In the genomic region with DNA sequence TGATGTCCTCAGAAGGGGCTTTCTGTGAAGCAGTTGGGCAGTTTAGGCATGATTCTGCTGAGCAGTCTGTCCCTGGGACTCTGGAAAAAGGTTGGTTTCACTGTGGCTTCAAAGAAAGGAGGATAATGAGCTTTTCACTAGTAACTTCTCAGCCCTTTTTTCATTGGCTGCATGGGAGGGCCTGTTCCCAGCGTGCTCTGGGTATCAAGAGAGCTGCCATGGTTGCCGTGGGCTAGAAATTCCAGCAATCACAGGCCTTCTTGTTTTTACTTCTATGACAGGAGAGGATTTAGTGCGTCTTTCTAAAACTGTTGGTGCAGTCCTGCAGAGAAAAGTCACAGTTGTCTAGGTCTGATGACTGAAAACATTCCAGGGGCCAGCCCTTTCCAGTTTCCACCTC, we compare ENCODE assay signal across 13 cellular contexts. TPM values are rescaled to one million over a fixed set of nuclear protein-coding genes. Genes with fewer than 3 reads are reported as not detected.
DNase-seq lines count a peak whose midpoint lies in the region; ATAC-seq, FAIRE-seq and TF ChIP-seq lines count a peak whose summit lies in the region.
"Had no signal": no experiment of that assay in that cellular context is flagged by ENCODE, and none has a peak within 500 bp of the region (broad histone marks: within the 10 kb centered on the region; RNA-seq: fewer than 3 reads in every experiment).

No MANE protein-coding gene starts in this region.

- peak overlapping the region; percentile 36 for H2BK15ac ChIP-seq in mesenchymal stem cell (ENCODE audit: low read depth, poor library complexity, severe bottlenecking)

- no peaks in the 10 kb centered on the region for H3K27me3 ChIP-seq in CD8-positive, alpha-beta memory T cell (ENCODE audit: insufficient read depth, low read length, poor library complexity, severe bottlenecking)
- no peaks in the 10 kb centered on the region for H3K27me3 ChIP-seq in mesenchymal stem cell (ENCODE audit: control insufficient read depth in 1 of 2, insufficient read depth in 1 of 2, low read length in 2 of 2)

- FAIRE-seq in A549 (lab: Jason Lieb, UNC): no peak
- FAIRE-seq: small intestine had no signal

- H3K4me1 Mint-ChIP-seq in CD8-positive, alpha-beta memory T cell: peaks cover 70 to 86% (median 79%) of the 10 kb centered on the region in 3 donors
- H3K4me1 Mint-ChIP-seq in activated naive CD8-positive, alpha-beta T cell treated with anti-CD3 and anti-CD28 coated beads, Interleukin-2, amount 50 U/mL, for 24 hours: peaks cover 77% of the 10 kb centered on the region

- peak overlapping the region; percentile 5 for H2AK5ac ChIP-seq in mesenchymal stem cell (ENCODE audit: low read length, severe bottlenecking)

- H3K36me3 ChIP-seq in CD8-positive, alpha-beta memory T cell (ENCODE audit: insufficient read depth, low read length): peaks cover 3% of the 10 kb centered on the region
- H3K36me3 ChIP-seq in mesenchymal stem cell (ENCODE audit: control insufficient read depth in 1 of 2, insufficient read depth in 2 of 2, low read depth in 1 of 2, low read length in 2 of 2): peaks cover 5 to 9% of the 10 kb centered on the region in 2 experiments
- H3K36me3 ChIP-seq: HAP-1 had no signal

- no peak overlapping the region for H2AFZ ChIP-seq in mesenchymal stem cell (ENCODE audit: low read depth, low read length)

- H3K4me2 ChIP-seq in A549: peak overlapping the region; percentile 96
- no peak overlapping the region for H3K4me2 ChIP-seq in mesenchymal stem cell (ENCODE audit: low read length, poor library complexity, severe bottlenecking)

- no peak overlapping the region for H4K8ac ChIP-seq in mesenchymal stem cell (ENCODE audit: low read length)

- peak overlapping the region; percentile 87 to 97 for H3K27ac ChIP-seq in A549
- no peak overlapping the region for H3K27ac ChIP-seq in CD8-positive, alpha-beta memory T cell (ENCODE audit: low read depth, low read length)
- H3K27ac ChIP-seq in mesenchymal stem cell (ENCODE audit: low read length, poor library complexity, severe bottlenecking): peak overlapping the region; percentile 77

- POLR2A ChIA-PET in A549 (lab: Yijun Ruan, JAX): no interaction called here
- POLR2A ChIA-PET in CD8-positive, alpha-beta memory T cell (lab: Charles Lee): interaction anchor here (1.0 kb wide), 1 partner anchor 11 kb away, joined by 5 read pairs; no protein-coding TSS in a partner anchor

- no peaks in the 10 kb centered on the region for H3K27me3 Mint-ChIP-seq in CD8-positive, alpha-beta memory T cell
- H3K27me3 Mint-ChIP-seq in activated naive CD8-positive, alpha-beta T cell treated with anti-CD3 and anti-CD28 coated beads, Interleukin-2, amount 50 U/mL, for 24 hours: no peaks in the 10 kb centered on the region

- H3K4me3 ChIP-seq in A549 (no peak overlapping the region), mesenchymal stem cell (ENCODE audit: insufficient read depth in 1 of 2, low read depth in 1 of 2, low read length in 2 of 2) (no peak overlapping the region)
- no peak overlapping the region for H3K4me3 ChIP-seq in CD8-positive, alpha-beta memory T cell (ENCODE audit: low read length)
- H3K4me3 ChIP-seq: HAP-1 had no signal

- no peak overlapping the region for H3K4ac ChIP-seq in mesenchymal stem cell (ENCODE audit: low read depth in 1 of 2, low read length in 2 of 2)

- peak overlapping the region; percentile 53 to 61 for H3K18ac ChIP-seq in mesenchymal stem cell (ENCODE audit: low read depth in 1 of 2, low read length in 2 of 2)

- no peak overlapping the region for H3K23ac ChIP-seq in mesenchymal stem cell (ENCODE audit: low read length in 2 of 2)

- peak overlapping the region in 4 of 8 donors; percentile 47 to 63 (median 60) for H3K27ac Mint-ChIP-seq in CD8-positive, alpha-beta memory T cell
- peak overlapping the region; percentile 78 for H3K27ac Mint-ChIP-seq in activated naive CD8-positive, alpha-beta T cell treated with anti-CD3 and anti-CD28 coated beads, Interleukin-2, amount 50 U/mL, for 24 hours

- H4K91ac ChIP-seq in mesenchymal stem cell (ENCODE audit: low read length): no peak overlapping the region

- DNase-seq in A549 (ENCODE audit: low read depth in 1 of 2, low spot score in 1 of 2) (no peak), mesenchymal stem cell (peak; percentile 38), NCI-H446 treated with DMSO at 0.1 percent for 48 hours (lab: John Stamatoyannopoulos, UW) (no peak)
- no peak for DNase-seq in CD8-positive, alpha-beta memory T cell
- DNase-seq in activated naive CD8-positive, alpha-beta T cell treated with anti-CD3 and anti-CD28 coated beads, Interleukin-2, amount 50 U/mL, for 24 hours: no peak
- no peak for DNase-seq in stimulated activated CD4-positive, alpha-beta T cell treated with anti-CD3 and anti-CD28 coated beads, Interleukin-1b, Interleukin-23, amount 100 ng/mL, for 48 hours
- no peak for DNase-seq in stimulated activated CD4-positive, alpha-beta T cell treated with anti-CD3 and anti-CD28 coated beads, Interleukin-2, amount 100 ng/mL, for 24 hours
- DNase-seq: Calu3, NCI-H2029 treated with DMSO at 0.1 percent for 48 hours, small intestine had no signal

- TF ChIP-seq CTCF in A549 (IDR thresholded peaks at IDR 0.05): no peak

- TF ChIP-seq EP300 in A549 (IDR thresholded peaks at IDR 0.05): no peak

- H3K9ac ChIP-seq in mesenchymal stem cell (ENCODE audit: low read length): no peak overlapping the region

- H3K9me3 ChIP-seq in A549 (no peaks in the 10 kb centered on the region), mesenchymal stem cell (ENCODE audit: control insufficient read depth, low read length) (no peaks in the 10 kb centered on the region)
- H3K9me3 ChIP-seq in CD8-positive, alpha-beta memory T cell (ENCODE audit: low read length): no peaks in the 10 kb centered on the region
- H3K9me3 ChIP-seq: HAP-1 had no signal

- H3K14ac ChIP-seq in mesenchymal stem cell (ENCODE audit: low read length in 2 of 2): no peak overlapping the region

- H2BK12ac ChIP-seq in mesenchymal stem cell (ENCODE audit: low read length in 2 of 2): peak overlapping the region in 1 of 2 experiments; percentile 29

- H3K9me3 Mint-ChIP-seq in CD8-positive, alpha-beta memory T cell: no peaks in the 10 kb centered on the region
- H3K9me3 Mint-ChIP-seq in activated naive CD8-positive, alpha-beta T cell treated with anti-CD3 and anti-CD28 coated beads, Interleukin-2, amount 50 U/mL, for 24 hours: no peaks in the 10 kb centered on the region

- ATAC-seq in A549 (no peak), HG03460 (IDR thresholded peaks at IDR 0.05; ENCODE audit: unreplicated experiment) (no peak)
- no peak for ATAC-seq in activated naive CD8-positive, alpha-beta T cell treated with anti-CD3 and anti-CD28 coated beads, Interleukin-2, amount 50 U/mL, for 24 hours
- ATAC-seq: esophagus mucosa had no signal

- no peak for TF ChIP-seq RAD21 in A549 (conservative IDR thresholded peaks at IDR 0.05 in 1 of 2, IDR thresholded peaks at IDR 0.05 in 1 of 2)

- H3K4me1 ChIP-seq in A549 (peaks cover 81% of the 10 kb centered on the region), mesenchymal stem cell (ENCODE audit: control insufficient read depth, insufficient read depth, low read depth, low read length) (peaks cover 32% of the 10 kb centered on the region)
- H3K4me1 ChIP-seq in CD8-positive, alpha-beta memory T cell (ENCODE audit: insufficient read depth, low read length): peaks cover 82% of the 10 kb centered on the region

- peak overlapping the region in 5 of 7 donors; percentile 5 to 59 (median 15) for H3K4me3 Mint-ChIP-seq in CD8-positive, alpha-beta memory T cell
- no peak overlapping the region for H3K4me3 Mint-ChIP-seq in activated naive CD8-positive, alpha-beta T cell treated with anti-CD3 and anti-CD28 coated beads, Interleukin-2, amount 50 U/mL, for 24 hours

- H2BK5ac ChIP-seq in mesenchymal stem cell (ENCODE audit: low read depth, low read length, poor library complexity, severe bottlenecking): no peak overlapping the region

- H3K79me1 ChIP-seq in mesenchymal stem cell (replicated peaks; ENCODE audit: low read length, poor library complexity, severe bottlenecking): no peaks in the 10 kb centered on the region

- peaks cover 0 to 41% (median 9%) of the 10 kb centered on the region in 3 donors for H3K36me3 Mint-ChIP-seq in CD8-positive, alpha-beta memory T cell
- peaks cover 26% of the 10 kb centered on the region for H3K36me3 Mint-ChIP-seq in activated naive CD8-positive, alpha-beta T cell treated with anti-CD3 and anti-CD28 coated beads, Interleukin-2, amount 50 U/mL, for 24 hours (ENCODE audit: low read depth)

- CTCF ChIA-PET in A549 (lab: Yijun Ruan, JAX): no interaction called here
- CTCF ChIA-PET in CD8-positive, alpha-beta memory T cell (lab: Charles Lee): interaction anchor here (0.9 to 1.0 kb wide), 2 partner anchors 11 to 70 kb away, joined by 3 read pairs; no protein-coding TSS in a partner anchor

- peak overlapping the region; percentile 54 for H2BK120ac ChIP-seq in mesenchymal stem cell (ENCODE audit: low read depth, low read length)

- TF ChIP-seq POLR2A in A549 (IDR thresholded peaks at IDR 0.05; ENCODE audit: low read length): no peak

- WGBS in A549 (ENCODE audit: missing lambda C conversion rate): 91% methylated on average over 3 of the region's 3 CpGs
- WGBS in mesenchymal stem cell: 55% methylated on average over 3 of the region's 3 CpGs

RNA-seq across cellular contexts. Expression of gene SZRD1, which starts 7.2 kb away (rescaled TPM):
- polyA plus RNA-seq in A549 (2011; rRNA removed) (56.8 and 62.9 TPM in 2 replicates), A549 (2017; fragmentation: RNase III; extraction: RNeasy Plus Mini Kit Qiagen cat#74134 plus additional on column Dnase treatment) (88.9 to 91.9 TPM (median 90.7 TPM) in 3 replicates)
- 79.0 and 90.2 TPM in 2 replicates for polyA plus RNA-seq in A549 (2012; cell fraction: cytosol; rRNA removed)
- polyA plus RNA-seq in A549 (2012; cell fraction: nucleus; rRNA removed): 56.6 and 57.2 TPM in 2 replicates
- polyA minus RNA-seq in A549 (2011; rRNA and poly(A)+ RNA removed): 53.5 and 66.2 TPM in 2 replicates
- total RNA-seq in CD8-positive, alpha-beta memory T cell: 100 to 1,000 TPM; 208 to 216 TPM
- polyA plus RNA-seq in CD8-positive, alpha-beta memory T cell: 49.2 TPM
- polyA plus RNA-seq in mesenchymal stem cell (2013, experiment 1 of 2): 134 TPM
- 134 TPM for polyA plus RNA-seq in mesenchymal stem cell (2013, experiment 2 of 2)

RNA-seq across cellular contexts. Expression of gene FBXO42, which starts 22.0 kb away (rescaled TPM):
- polyA plus RNA-seq in A549 (2011; rRNA removed): 12.4 and 14.0 TPM in 2 replicates
- polyA plus RNA-seq in A549 (2012; cell fraction: cytosol; rRNA removed): 6.0 and 7.3 TPM in 2 replicates
- 7.7 and 11.4 TPM in 2 replicates for polyA plus RNA-seq in A549 (2012; cell fraction: nucleus; rRNA removed)
- 4.7 to 5.8 TPM (median 5.4 TPM) in 3 replicates for polyA plus RNA-seq in A549 (2017; fragmentation: RNase III; extraction: RNeasy Plus Mini Kit Qiagen cat#74134 plus additional on column Dnase treatment)
- polyA minus RNA-seq in A549 (2011; rRNA and poly(A)+ RNA removed): 21.1 and 23.2 TPM in 2 replicates
- total RNA-seq in CD8-positive, alpha-beta memory T cell: 10 to 100 TPM; 15.7 to 16.9 TPM
- 23.8 TPM for polyA plus RNA-seq in CD8-positive, alpha-beta memory T cell
- 9.7 TPM for polyA plus RNA-seq in mesenchymal stem cell (2013, experiment 1 of 2)
- polyA plus RNA-seq in mesenchymal stem cell (2013, experiment 2 of 2): 9.3 TPM
